In the genomic region with DNA sequence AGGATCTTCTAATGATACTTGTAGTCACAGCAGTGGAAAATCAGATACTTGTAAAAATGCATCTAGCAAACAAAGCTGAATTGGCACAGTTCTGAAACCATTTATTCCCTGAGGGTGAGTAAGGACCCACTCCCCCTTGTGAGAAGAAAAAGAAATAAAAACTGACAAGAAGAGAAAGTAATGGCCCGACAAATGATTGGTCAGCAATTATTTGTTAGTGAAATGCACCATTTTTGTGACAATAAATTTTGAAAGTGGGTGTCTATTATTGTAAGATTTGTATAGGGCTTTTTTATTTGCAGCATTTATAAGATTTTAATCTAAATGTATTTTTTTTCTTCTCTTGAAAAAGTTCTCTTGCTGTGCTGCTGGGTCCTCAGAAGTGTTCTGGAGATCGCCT, we compare ENCODE assay signal across 1 cellular context.
TF ChIP-seq lines count a peak whose summit lies in the region.

No MANE protein-coding gene starts in this region.

TF ChIP-seq in A549, 52 proteins besides CTCF, POLR2A, EP300 and RAD21 (continued from another document):
- TF ChIP-seq PBX3 (IDR thresholded peaks at IDR 0.05), result no peak
TF ChIP-seq in A549: peak in this region for 1.
